11 cellular contexts compared by ENCODE assay signal in genomic region chr1:12106861-12107260, GRCh38. TPM values are rescaled to one million over a fixed set of nuclear protein-coding genes. Genes with fewer than 3 reads are reported as not detected.
A peak's percentile ranks its signal among the peaks of the same experiment; 100 is the strongest.
DNase-seq lines count a peak whose midpoint lies in the region; TF ChIP-seq lines count a peak whose summit lies in the region.
"Not testable (repeated sequence)": the region's sequence is repeated elsewhere in the genome, so short reads cannot be mapped to it uniquely, and the experiment has no call there.
"Had no signal": no experiment of that assay in that cellular context is flagged by ENCODE, and none has a peak within 500 bp of the region (broad histone marks: within the 10 kb centered on the region; RNA-seq: fewer than 3 reads in every experiment).

No MANE protein-coding gene starts in this region.

- not testable (repeated sequence) for TF ChIP-seq POLR2A in NB4 (IDR thresholded peaks at IDR 0.05; ENCODE audit: extremely low read depth, insufficient read length)

- H3K4me2 ChIP-seq in SK-N-SH, neural progenitor cell: not testable (repeated sequence)

- TF ChIP-seq CTCF in HEK293 (tag by site-specific recombination; IDR thresholded peaks at IDR 0.05) (0 out of 2 replicates have a peak, but pooled peaks have one; percentile 29), NB4 (IDR thresholded peaks at IDR 0.05; ENCODE audit: low read depth, low read length) (peak; percentile 78), SK-N-SH (IDR thresholded peaks at IDR 0.05) (peak; percentile 54), fibroblast of pulmonary artery (IDR thresholded peaks at IDR 0.05; ENCODE audit: low read length, missing control alignments) (peak; percentile 44), neural progenitor cell (IDR thresholded peaks at IDR 0.05) (peak; percentile 65)

- H3K27me3 ChIP-seq in SK-N-SH (ENCODE audit: insufficient read depth); neural progenitor cell: not testable (repeated sequence)

- H3K9me3 Mint-ChIP-seq in activated naive CD8-positive, alpha-beta T cell treated with anti-CD3 and anti-CD28 coated beads for 36 hours; neural progenitor cell: not testable (repeated sequence)

- not testable (repeated sequence) for H3K36me3 Mint-ChIP-seq in activated naive CD8-positive, alpha-beta T cell treated with anti-CD3 and anti-CD28 coated beads for 36 hours; neural progenitor cell

- not testable (repeated sequence) for H3K79me2 ChIP-seq in SK-N-SH (ENCODE audit: insufficient read depth); neural progenitor cell (ENCODE audit: low read depth)

- H3K9me3 ChIP-seq in HEK293 (ENCODE audit: control insufficient read depth, insufficient read depth, low read depth, low read length); SK-N-SH; neural progenitor cell (ENCODE audit: low read depth): not testable (repeated sequence)

- 25% methylated on average over 7 of the region's 9 CpGs for WGBS in SK-N-SH (ENCODE audit: low lambda C conversion rate)

- peak; percentile 24 for DNase-seq in AG08395 (ENCODE audit: low spot score)
- peak; percentile 30 for DNase-seq in Daoy (ENCODE audit: low read depth)
- peak; percentile 50 for DNase-seq in NB4 (ENCODE audit: low read depth)
- peak; percentile 77 for DNase-seq in SK-N-SH
- DNase-seq in activated naive CD8-positive, alpha-beta T cell treated with anti-CD3 and anti-CD28 coated beads for 36 hours: peak; percentile 18
- not testable (repeated sequence) for DNase-seq in fibroblast of pulmonary artery (ENCODE audit: low read depth)
- peak; percentile 55 for DNase-seq in neural progenitor cell (ENCODE audit: low spot score)

- TF ChIP-seq RAD21 in SK-N-SH (IDR thresholded peaks at IDR 0.05; ENCODE audit: low read length): peak; percentile 54

- not testable (repeated sequence) for H3K4me3 ChIP-seq in HEK293 (ENCODE audit: low read depth, low read length); NB4 (ENCODE audit: low read depth, low read length); SK-N-SH (ENCODE audit: low read depth in 2 of 2, low read length in 1 of 2); fibroblast of pulmonary artery (replicated peaks; ENCODE audit: low read depth, low read length); neural progenitor cell

- POLR2A ChIA-PET in HEK293 (lab: Yijun Ruan, JAX): interaction anchor here (0.6 kb wide), 1 partner anchor 280 kb away, joined by 10 read pairs; no protein-coding TSS in a partner anchor
- POLR2A ChIA-PET in SK-N-SH (lab: Yijun Ruan, JAX): not testable (repeated sequence)

- not testable (repeated sequence) for H3F3A ChIP-seq in SK-N-SH (replicated peaks; ENCODE audit: insufficient read depth); neural progenitor cell (ENCODE audit: low read depth)

- not testable (repeated sequence) for H3K27ac Mint-ChIP-seq in activated naive CD8-positive, alpha-beta T cell treated with anti-CD3 and anti-CD28 coated beads for 36 hours; neural progenitor cell

- not testable (repeated sequence) for H3K4me1 Mint-ChIP-seq in activated naive CD8-positive, alpha-beta T cell treated with anti-CD3 and anti-CD28 coated beads for 36 hours; neural progenitor cell

- not testable (repeated sequence) for H3K27me3 Mint-ChIP-seq in activated naive CD8-positive, alpha-beta T cell treated with anti-CD3 and anti-CD28 coated beads for 36 hours; neural progenitor cell (ENCODE audit: insufficient read depth, low read depth)

- not testable (repeated sequence) for TF ChIP-seq EP300 in SK-N-SH (IDR thresholded peaks at IDR 0.05; ENCODE audit: borderline replicate concordance in 1 of 2, low read depth in 1 of 2, low read length in 1 of 2)

- H3K27ac ChIP-seq in HEK293 (ENCODE audit: extremely low read depth, low read depth, low read length); SK-N-SH (ENCODE audit: low read depth in 2 of 2, low read length in 1 of 2); neural progenitor cell: not testable (repeated sequence)

- CTCF ChIA-PET in HEK293 (lab: Yijun Ruan, JAX) (interaction anchor here (0.6 to 2.2 kb wide), 13 partner anchors 9 to 1791 kb away, joined by 3 to 12 read pairs (median 4); no protein-coding TSS in a partner anchor), SK-N-SH (lab: Yijun Ruan, JAX) (interaction anchor here (0.6 to 4.9 kb wide), 17 partner anchors 11 to 342 kb away, joined by 3 to 26 read pairs (median 4); no protein-coding TSS in a partner anchor)

- H2AFZ ChIP-seq in SK-N-SH (ENCODE audit: low read depth); neural progenitor cell (replicated peaks): not testable (repeated sequence)

- not testable (repeated sequence) for H4K20me1 ChIP-seq in SK-N-SH (ENCODE audit: insufficient read depth); neural progenitor cell (ENCODE audit: low read depth)

- not testable (repeated sequence) for H3K4me1 ChIP-seq in HEK293 (ENCODE audit: control insufficient read depth, insufficient read depth, low read length); SK-N-SH (ENCODE audit: control insufficient read depth in 1 of 2, insufficient read depth in 2 of 2, low read depth in 1 of 2, low read length in 1 of 2); neural progenitor cell

- not testable (repeated sequence) for H3K36me3 ChIP-seq in HEK293 (ENCODE audit: control insufficient read depth in 2 of 2, insufficient read depth in 1 of 2, low read length in 2 of 2); SK-N-SH (replicated peaks in 1 of 2; ENCODE audit: control insufficient read depth in 1 of 2, insufficient read depth in 2 of 2, low read length in 1 of 2); neural progenitor cell

- H3K9me2 ChIP-seq in SK-N-SH: not testable (repeated sequence)

- H3K9ac ChIP-seq in SK-N-SH, neural progenitor cell: not testable (repeated sequence)

- H3K4me3 Mint-ChIP-seq in activated naive CD8-positive, alpha-beta T cell treated with anti-CD3 and anti-CD28 coated beads for 36 hours; neural progenitor cell: not testable (repeated sequence)

TF ChIP-seq in HEK293, 187 proteins besides CTCF, POLR2A, EP300 and RAD21:
- peak; percentile 41 for TF ChIP-seq ZNF654 (tag by site-specific recombination; IDR thresholded peaks at IDR 0.05; ENCODE audit: low read depth)

TF ChIP-seq in SK-N-SH, 30 proteins besides CTCF, POLR2A, EP300 and RAD21:
- TF ChIP-seq SMC3 (IDR thresholded peaks at IDR 0.05; ENCODE audit: low read depth, low read length): peak; percentile 28; the same call in 1 of the 2 replicates

RNA-seq across cellular contexts. Expression of gene TNFRSF8, which starts 43.8 kb away (rescaled TPM):
- 13.4 and 16.4 TPM in 2 replicates for total RNA-seq in Daoy (2014; rRNA removed; shearing (Covaris generic))
- 0.07 TPM in 1 of 2 replicates, not detected in the other for polyA plus RNA-seq in SK-N-SH (2012; rRNA removed)
- 0.03 TPM in 1 of 2 replicates, not detected in the other for polyA plus RNA-seq in SK-N-SH (2012; cell fraction: cytosol; rRNA removed)
- polyA plus RNA-seq in SK-N-SH (2012; cell fraction: nucleus; rRNA removed): 0.04 and 0.08 TPM in 2 replicates
- 1 to 10 TPM; 1.9 to 2.6 TPM for total RNA-seq in activated naive CD8-positive, alpha-beta T cell treated with anti-CD3 and anti-CD28 coated beads for 36 hours
- total RNA-seq in neural progenitor cell (ENCODE audit: low replicate concordance): not detected in 2 replicates
- total RNA-seq: LHCN-M2, RPMI7951, thyroid gland had no signal

RNA-seq across cellular contexts. Expression of gene TNFRSF1B, which starts 59.9 kb away (rescaled TPM):
- total RNA-seq in Daoy (2014; rRNA removed; shearing (Covaris generic)): 3.1 and 3.7 TPM in 2 replicates
- polyA plus RNA-seq in SK-N-SH (2012; rRNA removed): 0.18 and 0.36 TPM in 2 replicates
- 0.14 and 0.21 TPM in 2 replicates for polyA plus RNA-seq in SK-N-SH (2012; cell fraction: cytosol; rRNA removed)
- polyA plus RNA-seq in SK-N-SH (2012; cell fraction: nucleus; rRNA removed): 0.12 and 0.14 TPM in 2 replicates
- total RNA-seq in activated naive CD8-positive, alpha-beta T cell treated with anti-CD3 and anti-CD28 coated beads for 36 hours: 100 to 1,000 TPM; 187 to 193 TPM
- total RNA-seq in neural progenitor cell (ENCODE audit: low replicate concordance): 0.04 and 0.22 TPM in 2 replicates
- total RNA-seq: RPMI7951 had no signal

Comparison
In these comparisons a context has a peak if more than half of its experiments do, and no peak if none do; other contexts are left out.
1. RNA of gene TNFRSF1B, which starts 59.9 kb away (total RNA-seq): 187 to 193 TPM in activated naive CD8-positive, alpha-beta T cell treated with anti-CD3 and anti-CD28 coated beads for 36 hours; 3.1 to 3.7 TPM in Daoy and 0.04 to 0.22 TPM in neural progenitor cell; every median in the first group is over 10 times any median in the second.
2. Peak in every context shown above with its lines, with median percentiles within 50 percentile points of each other: CTCF ChIP-seq.